In the genomic region with DNA sequence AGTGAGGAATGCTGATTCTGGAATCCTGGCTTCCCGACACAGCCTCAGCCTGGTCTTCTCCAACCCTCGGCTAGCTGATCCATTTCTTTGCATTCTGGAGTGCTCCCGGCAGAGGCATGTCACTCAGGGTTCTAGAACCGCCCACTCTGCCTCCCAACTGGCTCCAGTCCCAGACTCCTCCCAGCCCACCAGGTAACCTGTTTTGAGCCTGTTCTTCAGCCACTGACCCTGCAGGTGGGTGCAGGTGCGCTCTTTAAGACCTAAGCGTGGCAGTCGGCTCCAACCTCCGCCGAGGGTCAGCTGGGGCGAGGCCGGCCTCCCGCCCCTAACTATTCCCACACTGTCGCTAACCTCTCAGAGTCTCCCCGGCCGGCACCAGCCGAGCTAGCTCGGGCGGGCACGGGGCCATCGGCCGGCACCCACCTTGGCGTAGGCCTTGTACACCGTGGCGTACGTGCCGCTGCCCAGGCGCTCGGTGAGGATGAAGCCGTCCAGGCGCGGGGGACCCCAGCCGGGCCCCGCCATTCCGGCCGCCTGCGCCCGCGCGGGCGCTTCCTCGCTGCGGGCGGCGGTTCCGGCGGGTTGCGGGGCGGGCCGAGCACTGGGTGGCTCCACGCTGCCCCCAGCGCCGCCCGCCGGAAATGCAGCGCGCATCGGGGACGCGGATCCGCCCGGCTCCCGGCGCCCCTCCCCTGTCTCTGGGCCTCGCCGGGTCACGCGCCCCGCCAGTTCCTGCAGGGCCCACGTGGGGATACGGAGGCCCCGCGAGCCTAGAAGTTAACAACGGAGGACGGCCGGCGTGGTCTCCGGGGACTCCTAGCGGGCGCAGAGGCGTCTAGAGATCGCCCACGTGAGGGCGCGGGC, we compare ENCODE assay signal across 8 cellular contexts. TPM values are rescaled to one million over a fixed set of nuclear protein-coding genes. Genes with fewer than 3 reads are reported as not detected.
DNase-seq lines count a peak whose midpoint lies in the region; ATAC-seq and TF ChIP-seq lines count a peak whose summit lies in the region.

A gene with protein sequence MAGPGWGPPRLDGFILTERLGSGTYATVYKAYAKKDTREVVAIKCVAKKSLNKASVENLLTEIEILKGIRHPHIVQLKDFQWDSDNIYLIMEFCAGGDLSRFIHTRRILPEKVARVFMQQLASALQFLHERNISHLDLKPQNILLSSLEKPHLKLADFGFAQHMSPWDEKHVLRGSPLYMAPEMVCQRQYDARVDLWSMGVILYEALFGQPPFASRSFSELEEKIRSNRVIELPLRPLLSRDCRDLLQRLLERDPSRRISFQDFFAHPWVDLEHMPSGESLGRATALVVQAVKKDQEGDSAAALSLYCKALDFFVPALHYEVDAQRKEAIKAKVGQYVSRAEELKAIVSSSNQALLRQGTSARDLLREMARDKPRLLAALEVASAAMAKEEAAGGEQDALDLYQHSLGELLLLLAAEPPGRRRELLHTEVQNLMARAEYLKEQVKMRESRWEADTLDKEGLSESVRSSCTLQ (minus strand): TSS at position 576 of the 864 bp plus-strand sequence. CDS start 51 bp downstream, at position 525.

- peak within 1 kb of the TSS; percentile 87 to 94 for H3K27ac Mint-ChIP-seq in activated naive CD4-positive, alpha-beta T cell treated with anti-CD3 and anti-CD28 coated beads, Interleukin-2, amount 50 U/mL, for 72 hours

- DNase-seq in GM10266 (ENCODE audit: extremely low spot score) = peak; percentile 98
- DNase-seq in NCI-H1092 treated with DMSO at 0.1 percent for 48 hours (lab: John Stamatoyannopoulos, UW) = peak; percentile 76
- DNase-seq in SKM-1 (lab: John Stamatoyannopoulos, UW; ENCODE audit: unreplicated experiment) = peak; percentile 58
- DNase-seq in activated naive CD4-positive, alpha-beta T cell treated with anti-CD3 and anti-CD28 coated beads, Interleukin-2, amount 50 U/mL, for 72 hours (ENCODE audit: low spot score in 2 of 2) = peak; percentile 93 to 97
- no peak for DNase-seq in glomerular endothelial cell (ENCODE audit: extremely low read depth, low read depth, low spot score)
- DNase-seq in omental fat pad (ENCODE audit: low spot score) = peak; percentile 74

- H3K36me3 Mint-ChIP-seq in activated naive CD4-positive, alpha-beta T cell treated with anti-CD3 and anti-CD28 coated beads, Interleukin-2, amount 50 U/mL, for 72 hours = peaks cover 0 to 5% of the 10 kb centered on the region in 2 donors

- H3K9me3 Mint-ChIP-seq in activated naive CD4-positive, alpha-beta T cell treated with anti-CD3 and anti-CD28 coated beads, Interleukin-2, amount 50 U/mL, for 72 hours = no peaks in the 10 kb centered on the region

- peak; percentile 63 for ATAC-seq in HG02623 (IDR thresholded peaks at IDR 0.05; ENCODE audit: unreplicated experiment)
- ATAC-seq in activated naive CD4-positive, alpha-beta T cell treated with anti-CD3 and anti-CD28 coated beads, Interleukin-2, amount 50 U/mL, for 72 hours = peak; percentile 84 to 90
- ATAC-seq in omental fat pad (ENCODE audit: low FRiP score) = peak; percentile 97

- peak; percentile 75 for TF ChIP-seq CTCF in GM10266 (IDR thresholded peaks at IDR 0.05; ENCODE audit: control insufficient read depth, insufficient read depth, low read depth, missing control alignments)
- peak in 2 of 3 donors; percentile 3 to 51 for TF ChIP-seq CTCF in omental fat pad (IDR thresholded peaks at IDR 0.05)

- peak within 1 kb of the TSS; percentile 88 for H3K27ac ChIP-seq in temporal lobe (ENCODE audit: low read depth, low read length)

RNA-seq across cellular contexts. Expression of the gene that starts here (rescaled TPM):
- 10 to 100 TPM; 37.6 to 50.3 TPM for total RNA-seq in activated naive CD4-positive, alpha-beta T cell treated with anti-CD3 and anti-CD28 coated beads, Interleukin-2, amount 50 U/mL, for 72 hours
- total RNA-seq in glomerular endothelial cell (40.0 and 45.2 TPM in 2 replicates), omental fat pad (10 to 100 TPM; 23.2 to 52.6 (median 41.4) TPM), temporal lobe (33.7 TPM)
